ENCODE assay signal across 8 cellular contexts in genomic region chr9:94188246-94188645, GRCh38.
"Had no signal": no experiment of that assay in that cellular context is flagged by ENCODE, and none has a peak within 500 bp of the region (broad histone marks: within the 10 kb centered on the region; RNA-seq: fewer than 3 reads in every experiment).

No MANE protein-coding gene starts in this region.

- H3K27ac Mint-ChIP-seq: IgD-negative memory B cell had no signal

- DNase-seq: IMR-90, KBM-7, KG1 had no signal

- ATAC-seq: HepG2 had no signal

- H3K4me2 ChIP-seq: KMS-11 had no signal

- H3K9ac ChIP-seq: KMS-11 had no signal

- H3K4me3 Mint-ChIP-seq: IgD-negative memory B cell had no signal

- H3K27ac ChIP-seq: HL-60, KMS-11 had no signal

- H3K27me3 Mint-ChIP-seq: IgD-negative memory B cell had no signal

- FAIRE-seq: HepG2, HTR-8/SVneo had no signal
